In the genomic region with DNA sequence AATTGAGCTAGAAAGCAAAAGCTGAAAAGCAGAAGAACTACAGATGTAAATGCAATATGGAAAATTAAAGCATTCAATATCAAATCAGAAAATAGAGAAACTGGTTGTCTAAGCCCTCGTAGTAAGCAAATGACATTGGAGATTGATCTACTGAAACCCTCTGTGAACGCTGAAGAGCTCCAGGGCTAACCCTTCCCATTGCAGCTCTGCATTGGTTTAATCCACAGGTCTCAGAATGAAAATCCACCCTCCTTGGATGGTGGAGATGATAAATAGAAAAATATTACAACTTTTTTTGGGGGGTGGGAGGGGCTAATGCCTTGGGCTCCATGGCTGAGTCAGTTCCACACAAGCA, we compare ENCODE assay signal across 9 cellular contexts. TPM values are rescaled to one million over a fixed set of nuclear protein-coding genes. Genes with fewer than 3 reads are reported as not detected.
DNase-seq lines count a peak whose midpoint lies in the region; TF ChIP-seq lines count a peak whose summit lies in the region.
"Had no signal": no experiment of that assay in that cellular context is flagged by ENCODE, and none has a peak within 500 bp of the region (broad histone marks: within the 10 kb centered on the region; RNA-seq: fewer than 3 reads in every experiment).

No MANE protein-coding gene starts in this region.

- H3K4me3 Mint-ChIP-seq in activated CD4-positive, alpha-beta T cell treated with anti-CD3 and anti-CD28 coated beads, Interleukin-2, amount 10 ng/mL, durations not matched to agents 24 days and 14 days: peak overlapping the region; percentile 77
- peak overlapping the region; percentile 56 for H3K4me3 Mint-ChIP-seq in activated CD4-positive, alpha-beta memory T cell treated with anti-CD3 and anti-CD28 coated beads for 36 hours

- POLR2A ChIA-PET in activated CD4-positive, alpha-beta memory T cell treated with anti-CD3 and anti-CD28 coated beads for 36 hours (lab: Charles Lee): interaction anchor here (1.2 to 4.1 kb wide), 9 partner anchors 11 to 130 kb away, joined by 4 to 27 read pairs (median 7); a partner anchor contains a TSS

- 27% methylated on average over 2 of the region's 2 CpGs for WGBS in suprapubic skin

- H3K27me3 Mint-ChIP-seq in activated CD4-positive, alpha-beta T cell treated with anti-CD3 and anti-CD28 coated beads, Interleukin-2, amount 10 ng/mL, durations not matched to agents 24 days and 14 days: no peaks in the 10 kb centered on the region
- no peaks in the 10 kb centered on the region for H3K27me3 Mint-ChIP-seq in activated CD4-positive, alpha-beta memory T cell treated with anti-CD3 and anti-CD28 coated beads for 36 hours

- H3K4me1 ChIP-seq in iPS-18a (ENCODE audit: control insufficient read depth, low read depth, low read length) (peaks cover 30% of the 10 kb centered on the region), suprapubic skin (peaks cover 88% of the 10 kb centered on the region)

- no peaks in the 10 kb centered on the region for H3K9me3 ChIP-seq in iPS-18a (ENCODE audit: control insufficient read depth, low read depth, low read length)
- H3K9me3 ChIP-seq in suprapubic skin: no peaks in the 10 kb centered on the region

- TF ChIP-seq CTCF in suprapubic skin (IDR thresholded peaks at IDR 0.05): no peak

- DNase-seq in activated CD4-positive, alpha-beta T cell treated with anti-CD3 and anti-CD28 coated beads, Interleukin-2, amount 10 ng/mL, durations not matched to agents 24 days and 14 days: no peak
- no peak for DNase-seq in activated CD4-positive, alpha-beta T cell treated with anti-CD3 and anti-CD28 coated beads, Interleukin-2, amount 50 U/mL, for 1 hour
- no peak for DNase-seq in activated CD4-positive, alpha-beta memory T cell treated with anti-CD3 and anti-CD28 coated beads for 36 hours
- DNase-seq in suprapubic skin (ENCODE audit: low spot score in 2 of 2) (no peak), NCI-H2107 treated with DMSO at 0.1 percent for 48 hours (lab: John Stamatoyannopoulos, UW; ENCODE audit: unreplicated experiment) (no peak), DMS 273 (lab: John Stamatoyannopoulos, UW; ENCODE audit: unreplicated experiment) (no peak)
- no peak for DNase-seq in stimulated activated CD4-positive, alpha-beta T cell treated with anti-CD3 and anti-CD28 coated beads, Interleukin-4, amount 100 ng/mL, for 24 hours
- DNase-seq: small intestine had no signal

- no peak for TF ChIP-seq EP300 in suprapubic skin (IDR thresholded peaks at IDR 0.05)

- intact Hi-C loops in activated CD4-positive, alpha-beta T cell treated with anti-CD3 and anti-CD28 coated beads, Interleukin-2, amount 10 ng/mL, durations not matched to agents 24 days and 14 days (cut with micrococcal nuclease): loop anchor here (1.0 to 2.0 kb wide), 3 partner anchors 40 to 128 kb away; a partner anchor contains a TSS
- intact Hi-C loops in activated CD4-positive, alpha-beta memory T cell treated with anti-CD3 and anti-CD28 coated beads for 36 hours (cut with micrococcal nuclease): loop anchor here (1.0 to 5.0 kb wide), 7 partner anchors 34 to 362 kb away; a partner anchor contains a TSS

- H3K36me3 ChIP-seq in iPS-18a (ENCODE audit: control insufficient read depth, low read depth, low read length) (no peaks in the 10 kb centered on the region), suprapubic skin (no peaks in the 10 kb centered on the region)

- peaks cover 4% of the 10 kb centered on the region for H3K36me3 Mint-ChIP-seq in activated CD4-positive, alpha-beta T cell treated with anti-CD3 and anti-CD28 coated beads, Interleukin-2, amount 10 ng/mL, durations not matched to agents 24 days and 14 days (ENCODE audit: low read depth)
- H3K36me3 Mint-ChIP-seq in activated CD4-positive, alpha-beta memory T cell treated with anti-CD3 and anti-CD28 coated beads for 36 hours: peaks cover 2% of the 10 kb centered on the region

- H3K27ac ChIP-seq in iPS-18a (ENCODE audit: low read length) (peak overlapping the region; percentile 97), suprapubic skin (peak overlapping the region; percentile 91)

- H3K27me3 ChIP-seq in iPS-18a (ENCODE audit: control insufficient read depth, insufficient read depth, low read length) (no peaks in the 10 kb centered on the region), suprapubic skin (no peaks in the 10 kb centered on the region)

- CTCF ChIA-PET in activated CD4-positive, alpha-beta memory T cell treated with anti-CD3 and anti-CD28 coated beads for 36 hours (lab: Charles Lee): interaction anchor here (0.6 to 7.5 kb wide), 9 partner anchors 10 to 131 kb away, joined by 3 to 71 read pairs (median 6); a partner anchor contains a TSS

- peaks cover 64% of the 10 kb centered on the region for H3K4me1 Mint-ChIP-seq in activated CD4-positive, alpha-beta T cell treated with anti-CD3 and anti-CD28 coated beads, Interleukin-2, amount 10 ng/mL, durations not matched to agents 24 days and 14 days
- H3K4me1 Mint-ChIP-seq in activated CD4-positive, alpha-beta memory T cell treated with anti-CD3 and anti-CD28 coated beads for 36 hours (ENCODE audit: low read depth): peaks cover 68% of the 10 kb centered on the region

- no peak for TF ChIP-seq POLR2A in suprapubic skin (IDR thresholded peaks at IDR 0.05)

- peak overlapping the region; percentile 68 for H3K9ac ChIP-seq in iPS-18a (ENCODE audit: low read length)

- no peak overlapping the region for H3K4me3 ChIP-seq in iPS-18a (ENCODE audit: low read length)
- peak overlapping the region; percentile 21 for H3K4me3 ChIP-seq in suprapubic skin

- peak overlapping the region; percentile 97 for H3K27ac Mint-ChIP-seq in activated CD4-positive, alpha-beta T cell treated with anti-CD3 and anti-CD28 coated beads, Interleukin-2, amount 10 ng/mL, durations not matched to agents 24 days and 14 days
- H3K27ac Mint-ChIP-seq in activated CD4-positive, alpha-beta memory T cell treated with anti-CD3 and anti-CD28 coated beads for 36 hours: peak overlapping the region; percentile 94

- H3K9me3 Mint-ChIP-seq in activated CD4-positive, alpha-beta T cell treated with anti-CD3 and anti-CD28 coated beads, Interleukin-2, amount 10 ng/mL, durations not matched to agents 24 days and 14 days: peaks cover 7% of the 10 kb centered on the region
- no peaks in the 10 kb centered on the region for H3K9me3 Mint-ChIP-seq in activated CD4-positive, alpha-beta memory T cell treated with anti-CD3 and anti-CD28 coated beads for 36 hours

RNA-seq across cellular contexts. Expression of a gene that starts 40.5 kb away (rescaled TPM):
- total RNA-seq in activated CD4-positive, alpha-beta T cell treated with anti-CD3 and anti-CD28 coated beads, Interleukin-2, amount 10 ng/mL, durations not matched to agents 24 days and 14 days: 64.6 and 70.1 TPM in 2 replicates
- 10 to 100 TPM; 62.1 to 70.9 TPM for total RNA-seq in activated CD4-positive, alpha-beta memory T cell treated with anti-CD3 and anti-CD28 coated beads for 36 hours
- total RNA-seq in suprapubic skin: 100 to 1,000 TPM; 117 to 175 (median 142) TPM

RNA-seq across cellular contexts. Expression of a gene that starts 57.1 kb away (rescaled TPM):
- 47.4 and 49.4 TPM in 2 replicates for total RNA-seq in activated CD4-positive, alpha-beta T cell treated with anti-CD3 and anti-CD28 coated beads, Interleukin-2, amount 10 ng/mL, durations not matched to agents 24 days and 14 days
- total RNA-seq in activated CD4-positive, alpha-beta memory T cell treated with anti-CD3 and anti-CD28 coated beads for 36 hours: 10 to 100 TPM; 56.8 to 60.1 TPM
- total RNA-seq in suprapubic skin: 1 to 10 TPM; 1.3 to 5.6 (median 3.0) TPM
